In the genomic region with DNA sequence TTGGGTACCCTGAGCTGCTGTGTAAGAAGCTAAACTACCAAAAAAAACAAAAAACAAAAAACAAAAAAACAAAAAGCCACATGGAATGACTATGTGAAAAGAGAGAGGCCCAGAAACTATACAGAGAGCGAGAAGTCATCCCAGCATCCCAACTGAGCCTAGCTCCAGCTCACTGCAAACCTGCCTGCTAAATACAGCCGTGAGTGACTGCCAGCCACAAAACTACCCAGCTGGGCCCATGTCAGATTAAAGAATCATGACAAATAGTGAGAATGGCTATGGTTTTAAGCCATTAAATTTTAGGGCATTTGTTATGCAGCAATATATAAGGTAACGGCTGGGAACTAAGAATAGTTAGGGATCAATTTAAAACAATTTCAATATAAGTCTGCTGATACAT, we compare ENCODE assay signal across 21 cellular contexts.
"Had no signal": no experiment of that assay in that cellular context is flagged by ENCODE, and none has a peak within 500 bp of the region (broad histone marks: within the 10 kb centered on the region; RNA-seq: fewer than 3 reads in every experiment).

No MANE protein-coding gene starts in this region.

- DNase-seq: dermis blood vessel endothelial cell; effector CD4-positive, alpha-beta T cell; effector memory CD4-positive, alpha-beta T cell; foreskin keratinocyte; heart left ventricle; hypothalamus; immature natural killer cell; islet precursor cell; kidney; kidney glomerular epithelial cell; left lung; left ventricle myocardium superior; lower lobe of right lung; mesenchymal stem cell; mucosa of descending colon; naive B cell had no signal

- H3K4me1 ChIP-seq: esophagus muscularis mucosa, foreskin keratinocyte, gastroesophageal sphincter, heart left ventricle had no signal

- H3K27ac ChIP-seq: coronary artery, dorsolateral prefrontal cortex, esophagus muscularis mucosa, foreskin keratinocyte, gastroesophageal sphincter, heart left ventricle, hepatocyte, left lung, lower lobe of right lung had no signal

- H3K9me3 ChIP-seq: gastroesophageal sphincter, heart left ventricle, left lung, lower lobe of right lung, mucosa of descending colon had no signal

- H3K27me3 ChIP-seq: dorsolateral prefrontal cortex, esophagus muscularis mucosa, gastroesophageal sphincter, hepatocyte, left lung had no signal

- H3K36me3 ChIP-seq: esophagus muscularis mucosa, gastroesophageal sphincter, heart left ventricle, left lung, lower lobe of right lung had no signal

- H3K4me3 ChIP-seq: coronary artery, dorsolateral prefrontal cortex, esophagus muscularis mucosa, gastroesophageal sphincter, heart left ventricle, hepatocyte, left lung, lower lobe of right lung, mucosa of descending colon had no signal
